Comparison of ENCODE assay signal across 13 cellular contexts in genomic region chr12:101824831-101825230, GRCh38. TPM values are rescaled to one million over a fixed set of nuclear protein-coding genes. Genes with fewer than 3 reads are reported as not detected.
A peak's percentile ranks its signal among the peaks of the same experiment; 100 is the strongest.
DNase-seq lines count a peak whose midpoint lies in the region; ATAC-seq and TF ChIP-seq lines count a peak whose summit lies in the region.
"Had no signal": no experiment of that assay in that cellular context is flagged by ENCODE, and none has a peak within 500 bp of the region (broad histone marks: within the 10 kb centered on the region; RNA-seq: fewer than 3 reads in every experiment).

No MANE protein-coding gene starts in this region.

- no peaks in the 10 kb centered on the region for H4K20me1 ChIP-seq in OCI-LY7 (ENCODE audit: insufficient read depth, low read length)

- WGBS in heart left ventricle, 4 donors = 62 to 66% (median 63%) methylated on average over 2 of the region's 2 CpGs

- H3K4me3 ChIP-seq in heart left ventricle = no peak overlapping the region
- no peak overlapping the region for H3K4me3 ChIP-seq in OCI-LY7 (ENCODE audit: low read depth, low read length, poor library complexity, severe bottlenecking)
- H3K4me3 ChIP-seq in fibroblast of pulmonary artery (replicated peaks; ENCODE audit: low read depth, low read length) = no peak overlapping the region
- H3K4me3 ChIP-seq: ascending aorta, uterus had no signal

- no peaks in the 10 kb centered on the region for H3K9me2 ChIP-seq in OCI-LY7 (ENCODE audit: insufficient read depth, low read length)

- no peak for TF ChIP-seq POLR2A in heart left ventricle (IDR thresholded peaks at IDR 0.05)

- ATAC-seq in heart left ventricle = no peak
- ATAC-seq in Right ventricle myocardium inferior = no peak
- ATAC-seq in HG03095 (IDR thresholded peaks at IDR 0.05; ENCODE audit: unreplicated experiment) = no peak

- peaks cover 0 to 69% (median 41%) of the 10 kb centered on the region in 12 donors for H3K4me1 ChIP-seq in heart left ventricle
- H3K4me1 ChIP-seq in OCI-LY7 (ENCODE audit: insufficient read depth, low read length, poor library complexity, severe bottlenecking) = peaks cover 72% of the 10 kb centered on the region
- H3K4me1 ChIP-seq: uterus had no signal

- POLR2A ChIA-PET in OCI-LY7 (lab: Charles Lee) = interaction anchor here (0.6 to 4.0 kb wide), 10 partner anchors 10 to 132 kb away, joined by 3 to 22 read pairs (median 6); no protein-coding TSS in a partner anchor

- no TSS peak for BruUV-seq in OCI-LY7 (replicated peaks; lab: Mats Ljungman, UMichigan)

- H3K27ac ChIP-seq in heart left ventricle = peak overlapping the region in 11 of 12 donors; percentile 45 to 84 (median 70)
- peak overlapping the region; percentile 28 for H3K27ac ChIP-seq in OCI-LY7 (ENCODE audit: low read depth, low read length, poor library complexity, severe bottlenecking)
- H3K27ac ChIP-seq: ascending aorta had no signal

- H3K36me3 ChIP-seq in heart left ventricle (no peaks in the 10 kb centered on the region), OCI-LY7 (ENCODE audit: insufficient read depth, low read length) (peaks cover 10% of the 10 kb centered on the region)
- H3K36me3 ChIP-seq: ascending aorta, uterus had no signal

- peaks cover 84% of the 10 kb centered on the region for H3K79me2 ChIP-seq in OCI-LY7 (ENCODE audit: insufficient read depth, low read depth, low read length)

- CTCF ChIA-PET in OCI-LY7 (lab: Charles Lee; ENCODE audit: unreplicated experiment) = interaction anchor here (1.0 to 3.0 kb wide), 4 partner anchors 44 to 298 kb away, joined by 3 to 11 read pairs (median 6); no protein-coding TSS in a partner anchor

- intact Hi-C loops in heart left ventricle (cut with DNase I) = loop anchor here in 1 of 10 donors (5.0 kb wide), 1 partner anchor 128 kb away; the partner anchor contains the start of gene CHPT1
- intact Hi-C loops in Right ventricle myocardium inferior (cut with DNase I) = no loop called here
- intact Hi-C loops in OCI-LY7 (cut with micrococcal nuclease; ENCODE audit: unreplicated experiment) = no loop called here

- H3K9me3 ChIP-seq in heart left ventricle (no peaks in the 10 kb centered on the region), OCI-LY7 (ENCODE audit: low read length) (no peaks in the 10 kb centered on the region; the same call in 1 of the 2 replicates)
- H3K9me3 ChIP-seq: ascending aorta, uterus had no signal

- H2AFZ ChIP-seq in OCI-LY7 (ENCODE audit: low read length) = no peak overlapping the region

- peak overlapping the region; percentile 76; the same call in 1 of the 2 replicates for H3K4me2 ChIP-seq in OCI-LY7 (ENCODE audit: low read length)

- H3K27me3 ChIP-seq in heart left ventricle = no peaks in the 10 kb centered on the region
- H3K27me3 ChIP-seq: ascending aorta, uterus had no signal

- DNase-seq in heart left ventricle = no peak
- DNase-seq in Right ventricle myocardium inferior (ENCODE audit: missing footprints) = no peak
- DNase-seq in OCI-LY7 (ENCODE audit: low spot score) = no peak
- DNase-seq in fibroblast of pulmonary artery (ENCODE audit: low read depth) = peak; percentile 16
- peak; percentile 52 for DNase-seq in superior temporal gyrus (ENCODE audit: extremely low spot score)
- no peak for DNase-seq in NCI-H345 (lab: John Stamatoyannopoulos, UW)
- DNase-seq in HCEC 1CT = no peak
- DNase-seq: H7, MV-4-11, NCI-H446, uterus had no signal

- TF ChIP-seq CTCF in heart left ventricle (IDR thresholded peaks at IDR 0.05) (no peak), OCI-LY7 (conservative IDR thresholded peaks at IDR 0.05; ENCODE audit: low read length) (no peak), fibroblast of pulmonary artery (IDR thresholded peaks at IDR 0.05; ENCODE audit: low read length, missing control alignments) (no peak)

RNA-seq across cellular contexts. Expression of gene GNPTAB, which starts 5.9 kb away (rescaled TPM):
- total RNA-seq in heart left ventricle (10 to 100 TPM; 23.5 to 61.2 (median 45.9) TPM), Right ventricle myocardium inferior (56.2 TPM), OCI-LY7 (2022) (66.5 and 72.0 TPM in 2 replicates)
- 10 to 100 TPM; 18.0 to 24.0 TPM for polyA plus RNA-seq in heart left ventricle
- total RNA-seq in OCI-LY7 (2014; rRNA removed; shearing (Covaris generic)) = 35.8 and 38.9 TPM in 2 replicates

RNA-seq across cellular contexts. Expression of gene DRAM1, which starts 52.5 kb away (rescaled TPM):
- total RNA-seq in heart left ventricle (10 to 100 TPM in 2 of 9 donors, 1 to 10 TPM in 7; 3.7 to 40.7 (median 4.3) TPM), Right ventricle myocardium inferior (6.2 TPM), OCI-LY7 (2022) (not detected in 2 replicates)
- 1 to 10 TPM; 2.9 to 3.9 TPM for polyA plus RNA-seq in heart left ventricle
- total RNA-seq in OCI-LY7 (2014; rRNA removed; shearing (Covaris generic)) = 0.77 TPM in 1 of 2 replicates, not detected in the other

Comparison
In these comparisons a context has a peak if more than half of its experiments do, and no peak if none do; other contexts are left out.
1. DNase-seq: peak in fibroblast of pulmonary artery (single experiment) and superior temporal gyrus (single experiment); none in heart left ventricle (0 of 5), Right ventricle myocardium inferior (single experiment), OCI-LY7 (single experiment), NCI-H345 (single experiment) and HCEC 1CT (single experiment).